1 cellular context compared by ENCODE assay signal in genomic region chr3:105366302-105367062, GRCh38.
TF ChIP-seq lines count a peak whose summit lies in the region.

TSS of gene ALCAM (plus strand) at chr3:105366909.

TF ChIP-seq in HepG2, 621 proteins besides CTCF, POLR2A, EP300 and RAD21 (continued from another document and continues in another):
- no peak for TF ChIP-seq RNF219 (CRISPR knock-in tag; IDR thresholded peaks at IDR 0.05)
- TF ChIP-seq HNF4A (CRISPR knock-in tag; IDR thresholded peaks at IDR 0.05): peak; percentile 22; the same call in 1 of the 2 replicates
- no peak for TF ChIP-seq ZBTB46 (CRISPR knock-in tag; IDR thresholded peaks at IDR 0.05; ENCODE audit: borderline replicate concordance)
- peak; percentile 62; the same call in 1 of the 2 replicates for TF ChIP-seq RBFOX2 (IDR thresholded peaks at IDR 0.05; ENCODE audit: low read depth, low read length)
- no peak for TF ChIP-seq NFE2 (CRISPR knock-in tag; IDR thresholded peaks at IDR 0.05)
- no peak; the same call in 1 of the 2 replicates for TF ChIP-seq ZC3H13 (CRISPR knock-in tag; IDR thresholded peaks at IDR 0.05)
- no peak for TF ChIP-seq RBM39 (IDR thresholded peaks at IDR 0.05; ENCODE audit: low read depth, low read length, poor library complexity, severe bottlenecking)
- TF ChIP-seq YY1 (IDR thresholded peaks at IDR 0.05; ENCODE audit: insufficient read depth, insufficient replicate concordance, low read depth, low read length): peak; percentile 62
- peak; percentile 33; the same call in 1 of the 2 replicates for TF ChIP-seq ETV5 (CRISPR knock-in tag; IDR thresholded peaks at IDR 0.05; ENCODE audit: borderline replicate concordance)
- peak; percentile 90 for TF ChIP-seq TBX2 (CRISPR knock-in tag; IDR thresholded peaks at IDR 0.05; ENCODE audit: borderline replicate concordance)
- TF ChIP-seq KLF13 (CRISPR knock-in tag; IDR thresholded peaks at IDR 0.05): no peak
- TF ChIP-seq ZBTB2 (CRISPR knock-in tag; IDR thresholded peaks at IDR 0.05; ENCODE audit: low read depth): 0 out of 2 replicates have a peak, but pooled peaks have one; percentile 38
- TF ChIP-seq MAF1 (CRISPR knock-in tag; IDR thresholded peaks at IDR 0.05; ENCODE audit: borderline replicate concordance): peak; percentile 47; the same call in 1 of the 2 replicates
- TF ChIP-seq ZBTB39 (CRISPR knock-in tag; IDR thresholded peaks at IDR 0.05): peak; percentile 85
- no peak for TF ChIP-seq ZMAT5 (CRISPR knock-in tag; IDR thresholded peaks at IDR 0.05; ENCODE audit: borderline replicate concordance, low read depth)
- peak; percentile 52 for TF ChIP-seq MNT (IDR thresholded peaks at IDR 0.05)
- TF ChIP-seq ONECUT2 (CRISPR knock-in tag; IDR thresholded peaks at IDR 0.05): peak; percentile 15; the same call in 1 of the 2 replicates
- TF ChIP-seq MIER2 (CRISPR knock-in tag; IDR thresholded peaks at IDR 0.05): no peak; the same call in 1 of the 2 replicates
- TF ChIP-seq NFYC (CRISPR knock-in tag; IDR thresholded peaks at IDR 0.05): peak; percentile 76
- TF ChIP-seq HMG20A (CRISPR knock-in tag; IDR thresholded peaks at IDR 0.05; ENCODE audit: borderline replicate concordance): no peak
- no peak for TF ChIP-seq SETDB1 (CRISPR knock-in tag; IDR thresholded peaks at IDR 0.05; ENCODE audit: borderline replicate concordance)
- no peak for TF ChIP-seq ZNF484 (CRISPR knock-in tag; IDR thresholded peaks at IDR 0.05; ENCODE audit: borderline replicate concordance, low read depth)
- TF ChIP-seq LRRFIP1 (CRISPR knock-in tag; conservative IDR thresholded peaks at IDR 0.05): no peak
- peak; percentile 2; the same call in 1 of the 2 replicates for TF ChIP-seq RXRB (CRISPR knock-in tag; IDR thresholded peaks at IDR 0.05; ENCODE audit: borderline replicate concordance)
- peak; percentile 40; the same call in 1 of the 2 replicates for TF ChIP-seq FOSL2 (CRISPR knock-in tag; IDR thresholded peaks at IDR 0.05)
- no peak for TF ChIP-seq MIER3 (CRISPR knock-in tag; IDR thresholded peaks at IDR 0.05; ENCODE audit: borderline replicate concordance)
- TF ChIP-seq ZBTB40 (IDR thresholded peaks at IDR 0.05): no peak
- TF ChIP-seq ZBTB40 (CRISPR knock-in tag; IDR thresholded peaks at IDR 0.05): no peak; the same call in 1 of the 2 replicates
- no peak; the same call in 1 of the 2 replicates for TF ChIP-seq ZBTB8A (CRISPR knock-in tag; IDR thresholded peaks at IDR 0.05; ENCODE audit: borderline replicate concordance, low read depth)
- TF ChIP-seq TCF12 (IDR thresholded peaks at IDR 0.05): no peak
- no peak for TF ChIP-seq TCF12 (CRISPR knock-in tag; IDR thresholded peaks at IDR 0.05)
- no peak for TF ChIP-seq GRHL1 (CRISPR knock-in tag; conservative IDR thresholded peaks at IDR 0.05)
- TF ChIP-seq KMT2A (CRISPR knock-in tag; IDR thresholded peaks at IDR 0.05): no peak; the same call in 1 of the 2 replicates
